17 cellular contexts compared by ENCODE assay signal in genomic region chr16:87358250-87358649, GRCh38. TPM values are rescaled to one million over a fixed set of nuclear protein-coding genes. Genes with fewer than 3 reads are reported as not detected.
DNase-seq lines count a peak whose midpoint lies in the region; ATAC-seq and TF ChIP-seq lines count a peak whose summit lies in the region.
"Had no signal": no experiment of that assay in that cellular context is flagged by ENCODE, and none has a peak within 500 bp of the region (broad histone marks: within the 10 kb centered on the region; RNA-seq: fewer than 3 reads in every experiment).

No MANE protein-coding gene starts in this region.

- H2BK12ac ChIP-seq in neuronal stem cell (ENCODE audit: low read length) = no peak overlapping the region

- H3K9ac ChIP-seq in neuronal stem cell (ENCODE audit: low read depth, low read length, poor library complexity) (no peak overlapping the region), skeletal muscle tissue (ENCODE audit: low read depth in 1 of 3, low read length in 3 of 3) (peak overlapping the region in 2 of 3 donors; percentile 34 to 66)
- H3K9ac ChIP-seq: BLaER1 had no signal

- no peak overlapping the region for H2AK5ac ChIP-seq in neuronal stem cell (ENCODE audit: low read depth, low read length)

- no peak overlapping the region for H3K18ac ChIP-seq in neuronal stem cell (ENCODE audit: low read length)

- H4K91ac ChIP-seq in neuronal stem cell (ENCODE audit: low read depth, low read length, poor library complexity) = no peak overlapping the region

- DNase-seq in Right ventricle myocardium inferior (ENCODE audit: missing footprints) (peak; percentile 48), left cardiac atrium (no peak), WTC11 (ENCODE audit: low spot score) (no peak), neuronal stem cell (ENCODE audit: low spot score) (no peak), DMS79 (lab: John Stamatoyannopoulos, UW) (no peak)
- DNase-seq: CD4-positive, alpha-beta memory T cell; DMS153; DMS79 treated with DMSO at 0.1 percent for 48 hours; H9 had no signal

- peaks cover 15% of the 10 kb centered on the region for H3K36me3 Mint-ChIP-seq in WTC11

- H4K8ac ChIP-seq in neuronal stem cell (ENCODE audit: low read depth, low read length) = no peak overlapping the region

- H3K4me2 ChIP-seq in neuronal stem cell (ENCODE audit: insufficient read depth, low read length, poor library complexity, severe bottlenecking) = no peak overlapping the region
- H3K4me2 ChIP-seq: A549, BLaER1 had no signal

- H3K27ac Mint-ChIP-seq in WTC11 = 0 out of 2 replicates have a peak overlapping the region, but pooled peaks have one; percentile 29
- H3K27ac Mint-ChIP-seq: CD14-positive monocyte, H9 had no signal

- no peak overlapping the region for H2BK5ac ChIP-seq in neuronal stem cell (ENCODE audit: low read length)

- TF ChIP-seq CTCF in WTC11 (IDR thresholded peaks at IDR 0.05) = no peak

- H3K79me1 ChIP-seq in neuronal stem cell (ENCODE audit: low read depth, low read length) = peaks cover 6% of the 10 kb centered on the region

- CTCF ChIA-PET in WTC11 (lab: Charles Lee) = no interaction called here

- no CpG with 5 or more reads among the region's 17 CpGs for WGBS in neuronal stem cell (ENCODE audit: extremely low coverage in 2 of 2, insufficient read length in 2 of 2, insufficient replicate concordance in 1 of 2), 2 donors

- H3K4me1 ChIP-seq in neuronal stem cell (ENCODE audit: control insufficient read depth in 2 of 2, insufficient read depth in 1 of 2, low read depth in 1 of 2, low read length in 2 of 2) (peaks cover 9% of the 10 kb centered on the region in 2 donors), skeletal muscle tissue (ENCODE audit: control insufficient read depth in 3 of 3, insufficient read depth in 3 of 3, low read length in 3 of 3) (peaks cover 39 to 59% (median 55%) of the 10 kb centered on the region in 3 donors)
- H3K4me1 ChIP-seq: A549 had no signal

- peak overlapping the region; percentile 20 for H3K23ac ChIP-seq in neuronal stem cell (ENCODE audit: low read depth, low read length, poor library complexity)

- no peaks in the 10 kb centered on the region for H3K27me3 Mint-ChIP-seq in WTC11 (ENCODE audit: low read depth)
- H3K27me3 Mint-ChIP-seq: CD4-positive, alpha-beta memory T cell had no signal

- POLR2A ChIA-PET in WTC11 (lab: Charles Lee) = no interaction called here

- H3K14ac ChIP-seq in neuronal stem cell (ENCODE audit: low read length) = no peak overlapping the region

- H2BK15ac ChIP-seq in neuronal stem cell (ENCODE audit: low read length) = no peak overlapping the region

- H2BK120ac ChIP-seq in neuronal stem cell (ENCODE audit: low read depth, low read length) = no peak overlapping the region

- H3K4me3 ChIP-seq in neuronal stem cell (ENCODE audit: low read length in 2 of 2) (peak overlapping the region in 1 of 2 donors; percentile 48), skeletal muscle tissue (ENCODE audit: low read length in 3 of 3) (no peak overlapping the region)
- H3K4me3 ChIP-seq: A549, BLaER1, GM12878 had no signal

- no peak overlapping the region for H2AFZ ChIP-seq in neuronal stem cell (ENCODE audit: low read length)

- H3K36me3 ChIP-seq in neuronal stem cell (replicated peaks in 1 of 2; ENCODE audit: control insufficient read depth in 2 of 2, insufficient read depth in 2 of 2, low read length in 2 of 2) (peaks cover 13 to 56% of the 10 kb centered on the region in 2 donors), skeletal muscle tissue (ENCODE audit: control insufficient read depth in 3 of 3, insufficient read depth in 3 of 3, low read length in 3 of 3) (peaks cover 24 to 37% (median 36%) of the 10 kb centered on the region in 3 donors)

- ATAC-seq in Right ventricle myocardium inferior = no peak
- no peak for ATAC-seq in left cardiac atrium
- ATAC-seq in WTC11 = no peak
- ATAC-seq in HG03520 (IDR thresholded peaks at IDR 0.05; ENCODE audit: unreplicated experiment) = no peak
- ATAC-seq in GM21528 (IDR thresholded peaks at IDR 0.05; ENCODE audit: low FRiP score, unreplicated experiment) = no peak
- ATAC-seq: A549, GM12878 had no signal

- no peak overlapping the region for H3K27ac ChIP-seq in neuronal stem cell (replicated peaks; ENCODE audit: low read length)
- peak overlapping the region; percentile 74 for H3K27ac ChIP-seq in skeletal muscle tissue (ENCODE audit: low read depth, low read length)
- H3K27ac ChIP-seq: 22Rv1, A549, BLaER1 had no signal

- H3K9me3 ChIP-seq in neuronal stem cell (replicated peaks in 1 of 2; ENCODE audit: control insufficient read depth in 2 of 2, insufficient read depth in 1 of 2, low read depth in 1 of 2, low read length in 2 of 2) (peaks cover 4 to 10% of the 10 kb centered on the region in 2 donors), skeletal muscle tissue (ENCODE audit: control insufficient read depth in 3 of 3, low read length in 3 of 3) (no peaks in the 10 kb centered on the region)
- H3K9me3 ChIP-seq: A549, BLaER1 had no signal

- no peak overlapping the region for H3K4ac ChIP-seq in neuronal stem cell (ENCODE audit: low read length)

- H3K4me1 Mint-ChIP-seq in WTC11 = no peaks in the 10 kb centered on the region
- H3K4me1 Mint-ChIP-seq: CD14-positive monocyte, H9 had no signal

- intact Hi-C loops in Right ventricle myocardium inferior (cut with DNase I) (loop anchor here (5.0 kb wide), 1 partner anchor 36 kb away; no protein-coding TSS in a partner anchor), left cardiac atrium (cut with DNase I) (no loop called here)

- no peaks in the 10 kb centered on the region for H3K9me3 Mint-ChIP-seq in WTC11
- H3K9me3 Mint-ChIP-seq: CD4-positive, alpha-beta memory T cell; H9 had no signal

- H3K4me3 Mint-ChIP-seq in WTC11 = no peak overlapping the region
- H3K4me3 Mint-ChIP-seq: CD4-positive, alpha-beta memory T cell; H9 had no signal

- H3K27me3 ChIP-seq in neuronal stem cell (ENCODE audit: control insufficient read depth in 3 of 3, insufficient read depth in 3 of 3, low read depth in 1 of 3, low read length in 3 of 3) (no peaks in the 10 kb centered on the region), skeletal muscle tissue (ENCODE audit: control insufficient read depth in 3 of 3, insufficient read depth in 3 of 3, low read length in 3 of 3) (no peaks in the 10 kb centered on the region)
- H3K27me3 ChIP-seq: BLaER1 had no signal

TF ChIP-seq in WTC11, 78 proteins besides CTCF, POLR2A, EP300 and RAD21 (continues in another document):
- TF ChIP-seq, protein P1, sequence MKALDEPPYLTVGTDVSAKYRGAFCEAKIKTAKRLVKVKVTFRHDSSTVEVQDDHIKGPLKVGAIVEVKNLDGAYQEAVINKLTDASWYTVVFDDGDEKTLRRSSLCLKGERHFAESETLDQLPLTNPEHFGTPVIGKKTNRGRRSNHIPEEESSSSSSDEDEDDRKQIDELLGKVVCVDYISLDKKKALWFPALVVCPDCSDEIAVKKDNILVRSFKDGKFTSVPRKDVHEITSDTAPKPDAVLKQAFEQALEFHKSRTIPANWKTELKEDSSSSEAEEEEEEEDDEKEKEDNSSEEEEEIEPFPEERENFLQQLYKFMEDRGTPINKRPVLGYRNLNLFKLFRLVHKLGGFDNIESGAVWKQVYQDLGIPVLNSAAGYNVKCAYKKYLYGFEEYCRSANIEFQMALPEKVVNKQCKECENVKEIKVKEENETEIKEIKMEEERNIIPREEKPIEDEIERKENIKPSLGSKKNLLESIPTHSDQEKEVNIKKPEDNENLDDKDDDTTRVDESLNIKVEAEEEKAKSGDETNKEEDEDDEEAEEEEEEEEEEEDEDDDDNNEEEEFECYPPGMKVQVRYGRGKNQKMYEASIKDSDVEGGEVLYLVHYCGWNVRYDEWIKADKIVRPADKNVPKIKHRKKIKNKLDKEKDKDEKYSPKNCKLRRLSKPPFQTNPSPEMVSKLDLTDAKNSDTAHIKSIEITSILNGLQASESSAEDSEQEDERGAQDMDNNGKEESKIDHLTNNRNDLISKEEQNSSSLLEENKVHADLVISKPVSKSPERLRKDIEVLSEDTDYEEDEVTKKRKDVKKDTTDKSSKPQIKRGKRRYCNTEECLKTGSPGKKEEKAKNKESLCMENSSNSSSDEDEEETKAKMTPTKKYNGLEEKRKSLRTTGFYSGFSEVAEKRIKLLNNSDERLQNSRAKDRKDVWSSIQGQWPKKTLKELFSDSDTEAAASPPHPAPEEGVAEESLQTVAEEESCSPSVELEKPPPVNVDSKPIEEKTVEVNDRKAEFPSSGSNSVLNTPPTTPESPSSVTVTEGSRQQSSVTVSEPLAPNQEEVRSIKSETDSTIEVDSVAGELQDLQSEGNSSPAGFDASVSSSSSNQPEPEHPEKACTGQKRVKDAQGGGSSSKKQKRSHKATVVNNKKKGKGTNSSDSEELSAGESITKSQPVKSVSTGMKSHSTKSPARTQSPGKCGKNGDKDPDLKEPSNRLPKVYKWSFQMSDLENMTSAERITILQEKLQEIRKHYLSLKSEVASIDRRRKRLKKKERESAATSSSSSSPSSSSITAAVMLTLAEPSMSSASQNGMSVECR (CRISPR knock-in tag; IDR thresholded peaks at IDR 0.05; ENCODE audit: borderline replicate concordance) = no peak
- no peak for TF ChIP-seq NR1H2 (CRISPR knock-in tag; IDR thresholded peaks at IDR 0.05)
- no peak for TF ChIP-seq TEAD1 (CRISPR knock-in tag; IDR thresholded peaks at IDR 0.05)
- TF ChIP-seq SMAD3 (CRISPR knock-in tag; IDR thresholded peaks at IDR 0.05; ENCODE audit: borderline replicate concordance) = no peak
- TF ChIP-seq SMAD4 (CRISPR knock-in tag; IDR thresholded peaks at IDR 0.05) = no peak
- no peak for TF ChIP-seq ZNF232 (CRISPR knock-in tag; IDR thresholded peaks at IDR 0.05)
- TF ChIP-seq TP53 (CRISPR knock-in tag; IDR thresholded peaks at IDR 0.05) = no peak
- TF ChIP-seq E2F5 (CRISPR knock-in tag; IDR thresholded peaks at IDR 0.05) = no peak

RNA-seq across cellular contexts. Expression of gene FBXO31, which starts 25.3 kb away (rescaled TPM):
- total RNA-seq in Right ventricle myocardium inferior (70.2 TPM), left cardiac atrium (10 to 100 TPM; 45.6 to 50.8 TPM), WTC11 (2021) (20.8 to 24.2 TPM (median 22.6 TPM) in 3 replicates), skeletal muscle tissue (26.6 TPM)
- 9.0 TPM for polyA plus RNA-seq in neuronal stem cell (2013, experiment 1 of 2)
- polyA plus RNA-seq in neuronal stem cell (2013, experiment 2 of 2) = 8.4 TPM

RNA-seq across cellular contexts. Expression of gene MAP1LC3B, which starts 33.9 kb away (rescaled TPM):
- total RNA-seq in Right ventricle myocardium inferior = 125 TPM
- 10 to 100 TPM; 82.9 to 90.2 TPM for total RNA-seq in left cardiac atrium
- total RNA-seq in WTC11 (2021) = 40.1 to 46.9 TPM (median 43.2 TPM) in 3 replicates
- 41.5 TPM for polyA plus RNA-seq in neuronal stem cell (2013, experiment 1 of 2)
- polyA plus RNA-seq in neuronal stem cell (2013, experiment 2 of 2) = 41.0 TPM
- 20.9 TPM for total RNA-seq in skeletal muscle tissue

RNA-seq across cellular contexts. Expression of gene C16orf95, which starts 41.1 kb away (rescaled TPM):
- 4.2 TPM for total RNA-seq in Right ventricle myocardium inferior
- 1 to 10 TPM; 3.2 to 3.4 TPM for total RNA-seq in left cardiac atrium
- 5.7 to 7.5 TPM (median 7.1 TPM) in 3 replicates for total RNA-seq in WTC11 (2021)
- polyA plus RNA-seq in neuronal stem cell (2013, experiment 1 of 2) = 4.5 TPM
- 4.9 TPM for polyA plus RNA-seq in neuronal stem cell (2013, experiment 2 of 2)
- 2.6 TPM for total RNA-seq in skeletal muscle tissue
